1 cellular context compared by ENCODE assay signal in genomic region chr17:5419959-5420653, GRCh38.
TF ChIP-seq lines count a peak whose summit lies in the region.

TSS of gene RPAIN (plus strand) at chr17:5420182. CDS start at chr17:5420211, 29 bp downstream.

TF ChIP-seq in HepG2, 621 proteins besides CTCF, POLR2A, EP300 and RAD21 (continued from another document and continues in another):
- TF ChIP-seq ZNF414 (CRISPR knock-in tag; IDR thresholded peaks at IDR 0.05), result no peak
- TF ChIP-seq ZNF333 (CRISPR knock-in tag; IDR thresholded peaks at IDR 0.05; ENCODE audit: borderline replicate concordance), result peak; percentile 93
- TF ChIP-seq ASH2L (IDR thresholded peaks at IDR 0.05; ENCODE audit: insufficient read length, low read depth, low read length), result no peak
- no peak for TF ChIP-seq KDM4B (CRISPR knock-in tag; IDR thresholded peaks at IDR 0.05)
- TF ChIP-seq ZNF660 (CRISPR knock-in tag; IDR thresholded peaks at IDR 0.05; ENCODE audit: borderline replicate concordance, low read depth), result no peak
- TF ChIP-seq ZNF33A (CRISPR knock-in tag; IDR thresholded peaks at IDR 0.05; ENCODE audit: borderline replicate concordance), result peak; percentile 44; the same call in 1 of the 2 replicates
- peak; percentile 18; the same call in 1 of the 2 replicates for TF ChIP-seq RXRB (CRISPR knock-in tag; IDR thresholded peaks at IDR 0.05; ENCODE audit: borderline replicate concordance)
- TF ChIP-seq ZNF235 (CRISPR knock-in tag; IDR thresholded peaks at IDR 0.05; ENCODE audit: borderline replicate concordance), result 0 out of 2 replicates have a peak, but pooled peaks have one; percentile 60
- TF ChIP-seq ZNF768 (CRISPR knock-in tag; IDR thresholded peaks at IDR 0.05), result peak; percentile 66; the same call in 1 of the 2 replicates
- TF ChIP-seq TAF15 (IDR thresholded peaks at IDR 0.05; ENCODE audit: low read depth, low read length, poor library complexity, severe bottlenecking), result no peak
- TF ChIP-seq SIN3B (IDR thresholded peaks at IDR 0.05; ENCODE audit: low read length), result peak; percentile 44; the same call in 1 of the 2 replicates
- no peak; the same call in 1 of the 2 replicates for TF ChIP-seq ZBTB3 (CRISPR knock-in tag; IDR thresholded peaks at IDR 0.05; ENCODE audit: borderline replicate concordance, low read depth)
- TF ChIP-seq NCOA2 (CRISPR knock-in tag; IDR thresholded peaks at IDR 0.05), result no peak
- no peak for TF ChIP-seq MAZ (IDR thresholded peaks at IDR 0.05; ENCODE audit: borderline replicate concordance, low read depth, low read length)
- TF ChIP-seq MAZ (CRISPR knock-in tag; IDR thresholded peaks at IDR 0.05; ENCODE audit: low read depth), result peak; percentile 74; the same call in 1 of the 2 replicates
- peak; percentile 59; the same call in 1 of the 2 replicates for TF ChIP-seq ZNF441 (CRISPR knock-in tag; IDR thresholded peaks at IDR 0.05; ENCODE audit: borderline replicate concordance)
- peak; percentile 38; the same call in 1 of the 2 replicates for TF ChIP-seq MXD1 (CRISPR knock-in tag; IDR thresholded peaks at IDR 0.05)
- TF ChIP-seq FOXM1 (CRISPR knock-in tag; IDR thresholded peaks at IDR 0.05), result no peak
- 0 out of 2 replicates have a peak, but pooled peaks have one; percentile 32 for TF ChIP-seq ZNF432 (CRISPR knock-in tag; IDR thresholded peaks at IDR 0.05; ENCODE audit: borderline replicate concordance)
- TF ChIP-seq ZMYM3 (CRISPR knock-in tag; IDR thresholded peaks at IDR 0.05), result no peak
- TF ChIP-seq ZBTB33 (CRISPR knock-in tag; IDR thresholded peaks at IDR 0.05), result peak; percentile 26
- no peak for TF ChIP-seq ZNF430 (CRISPR knock-in tag; IDR thresholded peaks at IDR 0.05)
- no peak for TF ChIP-seq HIC2 (CRISPR knock-in tag; IDR thresholded peaks at IDR 0.05; ENCODE audit: low read depth)
- no peak for TF ChIP-seq ZNF710 (CRISPR knock-in tag; IDR thresholded peaks at IDR 0.05; ENCODE audit: borderline replicate concordance)
- peak; percentile 91; the same call in 1 of the 2 replicates for TF ChIP-seq E2F2 (CRISPR knock-in tag; IDR thresholded peaks at IDR 0.05; ENCODE audit: borderline replicate concordance)
- TF ChIP-seq MAX (IDR thresholded peaks at IDR 0.05), result peak; percentile 98
- TF ChIP-seq TBX2 (CRISPR knock-in tag; IDR thresholded peaks at IDR 0.05; ENCODE audit: borderline replicate concordance), result peak; percentile 82
- peak; percentile 72; the same call in 1 of the 2 replicates for TF ChIP-seq ZNF160 (CRISPR knock-in tag; IDR thresholded peaks at IDR 0.05)
- no peak for TF ChIP-seq MTA3 (CRISPR knock-in tag; IDR thresholded peaks at IDR 0.05)
- peak; percentile 58; the same call in 1 of the 2 replicates for TF ChIP-seq ZBTB37 (CRISPR knock-in tag; IDR thresholded peaks at IDR 0.05)
- TF ChIP-seq ZFP37 (CRISPR knock-in tag; IDR thresholded peaks at IDR 0.05; ENCODE audit: borderline replicate concordance), result no peak; the same call in 1 of the 2 replicates
- TF ChIP-seq ZNF580 (CRISPR knock-in tag; IDR thresholded peaks at IDR 0.05; ENCODE audit: borderline replicate concordance, low read depth), result peak; percentile 62
- no peak for TF ChIP-seq PLSCR1 (CRISPR knock-in tag; IDR thresholded peaks at IDR 0.05; ENCODE audit: borderline replicate concordance)
- TF ChIP-seq TBX3 (IDR thresholded peaks at IDR 0.05; ENCODE audit: borderline replicate concordance), result peak; percentile 76; the same call in 1 of the 2 replicates
- no peak for TF ChIP-seq ZNF446 (CRISPR knock-in tag; IDR thresholded peaks at IDR 0.05)
- no peak for TF ChIP-seq ZSCAN12 (CRISPR knock-in tag; IDR thresholded peaks at IDR 0.05)
- peak; percentile 91; the same call in 1 of the 2 replicates for TF ChIP-seq NR0B2 (CRISPR knock-in tag; IDR thresholded peaks at IDR 0.05)
- no peak for TF ChIP-seq ZNF367 (CRISPR knock-in tag; IDR thresholded peaks at IDR 0.05; ENCODE audit: borderline replicate concordance)
- no peak for TF ChIP-seq ETS1 (CRISPR knock-in tag; IDR thresholded peaks at IDR 0.05)
- TF ChIP-seq FIP1L1 (IDR thresholded peaks at IDR 0.05; ENCODE audit: borderline replicate concordance, insufficient read depth, low read depth, low read length), result no peak
- no peak for TF ChIP-seq ZNF558 (CRISPR knock-in tag; IDR thresholded peaks at IDR 0.05; ENCODE audit: borderline replicate concordance)
- peak; percentile 83; the same call in 1 of the 2 replicates for TF ChIP-seq THAP9 (CRISPR knock-in tag; IDR thresholded peaks at IDR 0.05; ENCODE audit: borderline replicate concordance)
